In genomic region chr5:65967288-65968066, GRCh38 we compare ENCODE assay signal across 2 cellular contexts.
TF ChIP-seq lines count a peak whose summit lies in the region.

No MANE protein-coding gene starts in this region.

TF ChIP-seq in GM12891, 5 proteins besides CTCF, POLR2A, EP300 and RAD21:
- TF ChIP-seq POU2F2 (IDR thresholded peaks at IDR 0.05; ENCODE audit: low read depth, low read length) (no peak), TAF1 (IDR thresholded peaks at IDR 0.05; ENCODE audit: low read depth, low read length) (no peak), PAX5 (IDR thresholded peaks at IDR 0.05; ENCODE audit: insufficient read depth, low read length, severe bottlenecking) (no peak), SPI1 (IDR thresholded peaks at IDR 0.05; ENCODE audit: low read depth, low read length) (no peak), POLR2AphosphoS5 (IDR thresholded peaks at IDR 0.05; ENCODE audit: low read depth, low read length) (no peak)

TF ChIP-seq in K562, 482 proteins besides CTCF, POLR2A, EP300 and RAD21 (continues in another document):
- TF ChIP-seq TRIM24 (IDR thresholded peaks at IDR 0.05) (peak; percentile 67 to 88; a peak in 3 of 4 replicates), HMG20A (CRISPR knock-in tag; conservative IDR thresholded peaks at IDR 0.05) (no peak), ZNF24 (IDR thresholded peaks at IDR 0.05) (no peak), DPF2 (IDR thresholded peaks at IDR 0.05) (peak; percentile 74), RFX1 (IDR thresholded peaks at IDR 0.05) (peak; percentile 12; the same call in 1 of the 2 replicates), RFX7 (CRISPR knock-in tag; IDR thresholded peaks at IDR 0.05) (no peak), CBX3 (IDR thresholded peaks at IDR 0.05; ENCODE audit: borderline replicate concordance in 1 of 2, low read length in 2 of 2) (peak in 1 of 2 experiments; percentile 34; a peak in 1 of 3 replicates), POLR2AphosphoS5 (IDR thresholded peaks at IDR 0.05; ENCODE audit: control insufficient read depth, insufficient read depth, low read depth, low read length) (peak; percentile 80), NR1H2 (CRISPR knock-in tag; IDR thresholded peaks at IDR 0.05) (no peak), GATA2 (CRISPR knock-in tag; IDR thresholded peaks at IDR 0.05) (peak; percentile 67), BCL6 (CRISPR knock-in tag; IDR thresholded peaks at IDR 0.05) (no peak), MNT (conservative IDR thresholded peaks at IDR 0.05) (peak; percentile 38 to 57; a peak in 3 of 4 replicates), HCFC1 (IDR thresholded peaks at IDR 0.05; ENCODE audit: low read depth, low read length) (no peak), TAL1 (IDR thresholded peaks at IDR 0.05) (peak; percentile 94), LEF1 (IDR thresholded peaks at IDR 0.05) (peak; percentile 60), MTA2 (IDR thresholded peaks at IDR 0.05; ENCODE audit: low read depth) (peak; percentile 89), ZNF165 (CRISPR knock-in tag; IDR thresholded peaks at IDR 0.05; ENCODE audit: borderline replicate concordance) (no peak), PHF20 (IDR thresholded peaks at IDR 0.05; ENCODE audit: partially characterized antibody) (no peak), ZNF239 (CRISPR knock-in tag; IDR thresholded peaks at IDR 0.05) (peak; percentile 52), CEBPG (CRISPR knock-in tag; IDR thresholded peaks at IDR 0.05) (no peak), CEBPG (tag; conservative IDR thresholded peaks at IDR 0.05 in 1 of 2, IDR thresholded peaks at IDR 0.05 in 1 of 2) (peak in 1 of 2 experiments; percentile 61; a peak in 2 of 4 replicates), PRDM10 (IDR thresholded peaks at IDR 0.05; ENCODE audit: partially characterized antibody) (peak; percentile 96), ZBTB17 (CRISPR knock-in tag; IDR thresholded peaks at IDR 0.05) (0 out of 2 replicates have a peak, but pooled peaks have one; percentile 24), NFIC (IDR thresholded peaks at IDR 0.05) (peak; percentile 76), U2AF1 (optimal IDR thresholded peaks at IDR 0.05; ENCODE audit: low read depth, low read length) (no peak), HDAC2 (IDR thresholded peaks at IDR 0.05) (peak; percentile 67; the same call in 1 of the 2 replicates), GTF2E2 (tag; IDR thresholded peaks at IDR 0.05) (no peak), ZNF592 (IDR thresholded peaks at IDR 0.05) (peak; percentile 47; the same call in 1 of the 2 replicates), HNRNPLL (IDR thresholded peaks at IDR 0.05; ENCODE audit: low read depth, low read length, poor library complexity, severe bottlenecking) (peak; percentile 42), HDGF (IDR thresholded peaks at IDR 0.05) (no peak), STAT5A (IDR thresholded peaks at IDR 0.05; ENCODE audit: borderline replicate concordance, low read length) (peak; percentile 84), ASH1L (IDR thresholded peaks at IDR 0.05; ENCODE audit: borderline replicate concordance, low read depth, partially characterized antibody) (no peak), NELFE (IDR thresholded peaks at IDR 0.05; ENCODE audit: insufficient read depth, insufficient read length) (no peak), ILK (tag; IDR thresholded peaks at IDR 0.05; ENCODE audit: borderline replicate concordance, low read depth) (no peak), MTA1 (IDR thresholded peaks at IDR 0.05; ENCODE audit: borderline replicate concordance) (no peak), HOMEZ (CRISPR knock-in tag; IDR thresholded peaks at IDR 0.05) (no peak), KDM1A (IDR thresholded peaks at IDR 0.05) (peak in 1 of 2 experiments; percentile 52; a peak in 2 of 4 replicates), SMARCC2 (IDR thresholded peaks at IDR 0.05; ENCODE audit: low read depth) (peak; percentile 39; the same call in 1 of the 2 replicates), NCOR1 (IDR thresholded peaks at IDR 0.05) (peak; percentile 92), PML (IDR thresholded peaks at IDR 0.05; ENCODE audit: low read length) (peak; percentile 64), ARID2 (IDR thresholded peaks at IDR 0.05) (no peak), HMBOX1 (IDR thresholded peaks at IDR 0.05) (peak; percentile 81; the same call in 1 of the 2 replicates), SREBF2 (CRISPR knock-in tag; IDR thresholded peaks at IDR 0.05) (no peak), MBD2 (IDR thresholded peaks at IDR 0.05; ENCODE audit: borderline replicate concordance, low read depth) (0 out of 2 replicates have a peak, but pooled peaks have one; percentile 38), CREB1 (IDR thresholded peaks at IDR 0.05) (0 out of 2 replicates have a peak, but pooled peaks have one; percentile 34), CREB1 (CRISPR knock-in tag; IDR thresholded peaks at IDR 0.05) (no peak), HDAC3 (IDR thresholded peaks at IDR 0.05; ENCODE audit: borderline replicate concordance, partially characterized antibody) (peak; percentile 76), MEIS2 (IDR thresholded peaks at IDR 0.05; ENCODE audit: partially characterized antibody) (peak; percentile 42), PHB2 (IDR thresholded peaks at IDR 0.05; ENCODE audit: low read depth) (peak; percentile 61; the same call in 1 of the 2 replicates), TBL1XR1 (IDR thresholded peaks at IDR 0.05; ENCODE audit: low read length in 2 of 2) (peak in 1 of 2 experiments; percentile 87; a peak in 3 of 4 replicates), PRMT5 (CRISPR knock-in tag; IDR thresholded peaks at IDR 0.05) (no peak), NONO (IDR thresholded peaks at IDR 0.05; ENCODE audit: low read depth in 2 of 2, low read length in 1 of 2) (peak in 1 of 2 experiments; percentile 52; a peak in 1 of 4 replicates), EZH2 (IDR thresholded peaks at IDR 0.05; ENCODE audit: borderline replicate concordance, low read depth, low read length) (no peak), CEBPB (tag; IDR thresholded peaks at IDR 0.05) (peak; percentile 81), NBN (IDR thresholded peaks at IDR 0.05; ENCODE audit: low read depth) (peak; percentile 47; the same call in 1 of the 2 replicates), SMAD4 (CRISPR knock-in tag; conservative IDR thresholded peaks at IDR 0.05) (peak; percentile 72; the same call in 1 of the 2 replicates), ERF (CRISPR knock-in tag; IDR thresholded peaks at IDR 0.05) (no peak), ZMIZ1 (IDR thresholded peaks at IDR 0.05; ENCODE audit: low read depth in 2 of 2, low read length in 2 of 2) (peak in 1 of 2 experiments; percentile 64; a peak in 1 of 4 replicates), MEF2A (IDR thresholded peaks at IDR 0.05; ENCODE audit: control insufficient read depth, low read depth, low read length) (peak; percentile 88), IRF2 (CRISPR knock-in tag; IDR thresholded peaks at IDR 0.05) (no peak)
